2 cellular contexts compared by ENCODE assay signal in genomic region chr2:145228506-145228905, GRCh38.
TF ChIP-seq lines count a peak whose summit lies in the region.

No MANE protein-coding gene starts in this region.

TF ChIP-seq in IMR-90, 13 proteins besides CTCF, POLR2A, EP300 and RAD21:
- TF ChIP-seq RFX5 (IDR thresholded peaks at IDR 0.05; ENCODE audit: low read depth, low read length), result no peak
- TF ChIP-seq MAFK (IDR thresholded peaks at IDR 0.05; ENCODE audit: low read depth, low read length), result peak; percentile 18; the same call in 1 of the 2 replicates
- no peak for TF ChIP-seq SMC3 (IDR thresholded peaks at IDR 0.05; ENCODE audit: low read depth, low read length)
- no peak for TF ChIP-seq NFE2L2 (IDR thresholded peaks at IDR 0.05; ENCODE audit: low read depth, low read length)
- TF ChIP-seq BHLHE40 (IDR thresholded peaks at IDR 0.05; ENCODE audit: low read depth, low read length), result no peak
- no peak for TF ChIP-seq MXI1 (IDR thresholded peaks at IDR 0.05; ENCODE audit: borderline replicate concordance, low read depth, low read length)

TF ChIP-seq in H1, 55 proteins besides CTCF, POLR2A, EP300 and RAD21:
- TF ChIP-seq TBP (IDR thresholded peaks at IDR 0.05; ENCODE audit: low read depth, low read length) (no peak), HDAC6 (IDR thresholded peaks at IDR 0.05; ENCODE audit: low read depth, low read length) (no peak), JUN (IDR thresholded peaks at IDR 0.05; ENCODE audit: low read depth, low read length) (no peak), GABPA (IDR thresholded peaks at IDR 0.05; ENCODE audit: borderline replicate concordance, insufficient read depth, low read length) (no peak), SIRT6 (IDR thresholded peaks at IDR 0.05; ENCODE audit: low read length) (no peak), TEAD4 (IDR thresholded peaks at IDR 0.05; ENCODE audit: low read depth, low read length) (no peak), ATF2 (IDR thresholded peaks at IDR 0.05; ENCODE audit: low read length) (no peak), RNF2 (IDR thresholded peaks at IDR 0.05; ENCODE audit: borderline replicate concordance, low read depth, low read length, missing control alignments, poor library complexity, severe bottlenecking) (no peak), KDM4A (IDR thresholded peaks at IDR 0.05; ENCODE audit: low read depth, low read length, severe bottlenecking) (no peak), SUZ12 (IDR thresholded peaks at IDR 0.05; ENCODE audit: low read length) (no peak), TAF1 (IDR thresholded peaks at IDR 0.05; ENCODE audit: low read depth, low read length) (no peak), CEBPB (IDR thresholded peaks at IDR 0.05; ENCODE audit: low read depth, low read length) (no peak)
